Comparison of ENCODE assay signal across 11 cellular contexts in genomic region chr17:80737106-80738019, GRCh38.
DNase-seq lines count a peak whose midpoint lies in the region; ATAC-seq, FAIRE-seq and TF ChIP-seq lines count a peak whose summit lies in the region.
"Had no signal": no experiment of that assay in that cellular context is flagged by ENCODE, and none has a peak within 500 bp of the region (broad histone marks: within the 10 kb centered on the region; RNA-seq: fewer than 3 reads in every experiment).

No MANE protein-coding gene starts in this region.

- H2AFZ ChIP-seq in K562 (ENCODE audit: low read depth, low read length) (no peak overlapping the region), GM23248 (no peak overlapping the region)

- H3K27me3 ChIP-seq in K562 (ENCODE audit: control insufficient read depth in 2 of 2, insufficient read depth in 2 of 2, low read length in 2 of 2) (no peaks in the 10 kb centered on the region), GM23248 (replicated peaks; ENCODE audit: insufficient read depth) (no peaks in the 10 kb centered on the region)

- ATAC-seq in GM21381 (IDR thresholded peaks at IDR 0.05; ENCODE audit: unreplicated experiment), result peak; percentile 82
- peak; percentile 69 for ATAC-seq in HG03565 (IDR thresholded peaks at IDR 0.05; ENCODE audit: unreplicated experiment)
- no peak for ATAC-seq in K562

- WGBS in K562 (ENCODE audit: insufficient coverage, low coverage, missing lambda C conversion rate), result 94% methylated on average over 13 of the region's 17 CpGs
- 95 to 96% methylated on average over 17 of the region's 17 CpGs for WGBS in GM23248 (ENCODE audit: low coverage in 1 of 2, low lambda C conversion rate in 2 of 2, missing lambda C conversion rate in 2 of 2), 2 experiments
- WGBS in lower leg skin, 2 donors, result 80 to 83% methylated on average over 17 of the region's 17 CpGs

- H3K9ac ChIP-seq in K562 (ENCODE audit: insufficient read depth in 1 of 2, low read depth in 2 of 2, low read length in 2 of 2), result no peak overlapping the region
- H3K9ac ChIP-seq in GM23248, result no peak overlapping the region

- H3K79me2 ChIP-seq in K562 (ENCODE audit: control insufficient read depth, insufficient read depth, low read length) (no peaks in the 10 kb centered on the region), GM23248 (ENCODE audit: insufficient read depth) (no peaks in the 10 kb centered on the region)

- H3K9me1 ChIP-seq in K562 (ENCODE audit: control insufficient read depth, insufficient read depth, low read length), result no peaks in the 10 kb centered on the region

- H3K36me3 ChIP-seq in K562 (ENCODE audit: control insufficient read depth, insufficient read depth, low read length), result peaks cover 20% of the 10 kb centered on the region
- 0 out of 2 replicates have a peak, but pooled peaks cover 5% of the 10 kb centered on the region for H3K36me3 ChIP-seq in GM23248 (ENCODE audit: low read depth)
- H3K36me3 ChIP-seq: HAP-1, prostate gland had no signal

- TF ChIP-seq POLR2A in K562 (conservative IDR thresholded peaks at IDR 0.05) (no peak), lower leg skin (IDR thresholded peaks at IDR 0.05) (no peak)

- H3K36me3 Mint-ChIP-seq in osteocyte (ENCODE audit: unreplicated experiment), result peaks cover 32% of the 10 kb centered on the region

- peaks cover 2% of the 10 kb centered on the region for H3K4me1 Mint-ChIP-seq in osteocyte (ENCODE audit: unreplicated experiment)

- DNase-seq in K562 (ENCODE audit: extremely low read depth in 1 of 4, low spot score in 3 of 4) (no peak), osteocyte (ENCODE audit: extremely low spot score, unreplicated experiment) (no peak), T-helper 2 cell (no peak), GM23248 (no peak), lower leg skin (ENCODE audit: low spot score in 2 of 2) (no peak)
- DNase-seq: activated CD4-positive, CD25-positive, alpha-beta regulatory T cell had no signal

- H3K4me1 ChIP-seq in K562 (replicated peaks in 1 of 2; ENCODE audit: control insufficient read depth in 2 of 2, insufficient read depth in 2 of 2, low read length in 2 of 2) (peaks cover 0 to 3% of the 10 kb centered on the region in 2 experiments; a peak in 1 of 5 replicates), GM23248 (ENCODE audit: insufficient read depth) (peaks cover 7% of the 10 kb centered on the region)
- H3K4me1 ChIP-seq: HAP-1, prostate gland had no signal

- POLR2A ChIA-PET in K562 (lab: Yijun Ruan, JAX), result interaction anchor here (0.7 kb wide), 1 partner anchor 1774 kb away, joined by 3 read pairs; no protein-coding TSS in a partner anchor

- H3F3A ChIP-seq in GM23248 (ENCODE audit: insufficient read depth), result 0 out of 2 replicates have a peak, but pooled peaks cover 7% of the 10 kb centered on the region

- H3K4me3 Mint-ChIP-seq in osteocyte (ENCODE audit: unreplicated experiment), result no peak overlapping the region

- peaks cover 3% of the 10 kb centered on the region; the same call in 1 of the 2 replicates for H3K9me3 ChIP-seq in K562 (replicated peaks; ENCODE audit: control insufficient read depth, insufficient read depth, low read depth, low read length)
- no peaks in the 10 kb centered on the region for H3K9me3 ChIP-seq in GM23248 (ENCODE audit: low read depth)
- H3K9me3 ChIP-seq: HAP-1, prostate gland had no signal

- TF ChIP-seq CTCF in GM12875 (IDR thresholded peaks at IDR 0.05; ENCODE audit: borderline replicate concordance, insufficient read depth, low read depth, low read length), result peak; percentile 44; the same call in 1 of the 2 replicates
- TF ChIP-seq CTCF in K562 (IDR thresholded peaks at IDR 0.05 in 2 of 3, conservative IDR thresholded peaks at IDR 0.05 in 1 of 3; ENCODE audit: insufficient read depth in 2 of 3, low read depth in 1 of 3, low read length in 3 of 3), result no peak
- no peak for TF ChIP-seq CTCF in osteocyte (IDR thresholded peaks at IDR 0.05)
- no peak for TF ChIP-seq CTCF in lower leg skin (IDR thresholded peaks at IDR 0.05)

- no peak overlapping the region for H3K4me2 ChIP-seq in K562 (ENCODE audit: insufficient read depth, low read length)
- H3K4me2 ChIP-seq in GM23248 (ENCODE audit: unreplicated experiment), result no peak overlapping the region

- no peak overlapping the region for H3K27ac Mint-ChIP-seq in osteocyte (ENCODE audit: unreplicated experiment)

- no peak for FAIRE-seq in K562 (lab: Jason Lieb, UNC)

- CTCF ChIA-PET in K562 (lab: Yijun Ruan, JAX; ENCODE audit: low intra/inter-chr PET ratio), result no interaction called here

- H3K27ac ChIP-seq in K562 (ENCODE audit: extremely low read depth, low read depth, low read length), result no peak overlapping the region
- no peak overlapping the region for H3K27ac ChIP-seq in GM23248
- H3K27ac ChIP-seq: prostate gland had no signal

- in situ Hi-C loops in K562 (cut with MboI), result no loop called here
- in situ Hi-C loops in GM23248 (cut with MboI), result no loop called here

- TF ChIP-seq EP300 in K562 (IDR thresholded peaks at IDR 0.05; ENCODE audit: low read length), result no peak

- H4K20me1 ChIP-seq in K562 (replicated peaks; ENCODE audit: control insufficient read depth, insufficient read depth, low read length), result no peaks in the 10 kb centered on the region
- H4K20me1 ChIP-seq in GM23248 (ENCODE audit: insufficient read depth), result no peaks in the 10 kb centered on the region

- H3K4me3 ChIP-seq in GM12875 (ENCODE audit: low read depth, low read length) (no peak overlapping the region), K562 (no peak overlapping the region), GM23248 (no peak overlapping the region), lower leg skin (ENCODE audit: low read depth, poor library complexity, severe bottlenecking) (no peak overlapping the region)
- H3K4me3 ChIP-seq: HAP-1, prostate gland had no signal

- TF ChIP-seq RAD21 in K562 (CRISPR knock-in tag; conservative IDR thresholded peaks at IDR 0.05 in 1 of 2, IDR thresholded peaks at IDR 0.05 in 1 of 2), result no peak

- intact Hi-C loops in K562 (cut with micrococcal nuclease) (no loop called here), lower leg skin (cut with DNase I; ENCODE audit: low total_unique reads) (no loop called here)

- BruUV-seq in K562 (replicated peaks; lab: Mats Ljungman, UMichigan), result no TSS peak

- H3K9me2 ChIP-seq in GM23248 (ENCODE audit: insufficient read depth), result no peaks in the 10 kb centered on the region

- H3K9me3 Mint-ChIP-seq in osteocyte (ENCODE audit: unreplicated experiment), result no peaks in the 10 kb centered on the region

- H3K27me3 Mint-ChIP-seq in osteocyte (ENCODE audit: unreplicated experiment), result no peaks in the 10 kb centered on the region

TF ChIP-seq in K562, 482 proteins besides CTCF, POLR2A, EP300 and RAD21 (continues in another document):
- TF ChIP-seq ZNF449 (CRISPR knock-in tag; IDR thresholded peaks at IDR 0.05), result no peak
- peak; percentile 90 for TF ChIP-seq SPI1 (IDR thresholded peaks at IDR 0.05; ENCODE audit: borderline replicate concordance, low read depth, low read length)
- no peak for TF ChIP-seq ELK1 (CRISPR knock-in tag; IDR thresholded peaks at IDR 0.05)
- TF ChIP-seq ZNF174 (CRISPR knock-in tag; IDR thresholded peaks at IDR 0.05), result no peak
